In the genomic region with DNA sequence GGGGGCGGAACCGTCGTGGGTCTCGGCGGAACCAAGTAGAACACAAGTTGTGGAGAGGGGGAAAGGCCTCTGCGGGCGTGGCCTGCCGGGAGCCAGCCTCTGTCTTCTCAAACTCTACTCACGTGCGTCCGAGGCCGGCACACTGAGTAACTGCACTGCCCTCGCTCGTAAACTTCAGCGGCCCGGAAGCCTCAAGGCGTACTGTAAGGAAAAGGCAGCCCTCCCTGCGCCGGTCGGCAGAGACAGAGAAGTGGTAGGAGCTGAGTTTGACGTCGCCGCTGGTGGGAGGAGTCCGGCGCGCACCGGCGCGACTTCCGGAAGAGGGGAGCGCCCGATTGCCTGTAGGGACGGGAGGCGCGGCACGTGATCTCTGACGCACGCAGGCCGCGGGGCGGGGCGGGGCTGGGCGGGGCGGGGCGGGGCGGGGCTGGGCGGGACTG, we compare ENCODE assay signal across 1 cellular context.
TF ChIP-seq lines count a peak whose summit lies in the region.

Gene FBXO33, minus strand, starts transcription at position 255 of the 440 bp plus-strand sequence. CDS start 271 bp downstream, outside the sequence.

TF ChIP-seq in HepG2, 621 proteins besides CTCF, POLR2A, EP300 and RAD21 (continued from another document and continues in another):
- TF ChIP-seq CENPBD1 (CRISPR knock-in tag; IDR thresholded peaks at IDR 0.05; ENCODE audit: borderline replicate concordance, low read depth), result no peak
- TF ChIP-seq SOX13 (IDR thresholded peaks at IDR 0.05), result no peak
- peak in 1 of 2 experiments; percentile 57; a peak in 1 of 4 replicates for TF ChIP-seq SOX13 (CRISPR knock-in tag; conservative IDR thresholded peaks at IDR 0.05 in 1 of 2, IDR thresholded peaks at IDR 0.05 in 1 of 2)
- TF ChIP-seq TBP (CRISPR knock-in tag; IDR thresholded peaks at IDR 0.05), result peak; percentile 97; the same call in 1 of the 2 replicates
- TF ChIP-seq, protein P1, sequence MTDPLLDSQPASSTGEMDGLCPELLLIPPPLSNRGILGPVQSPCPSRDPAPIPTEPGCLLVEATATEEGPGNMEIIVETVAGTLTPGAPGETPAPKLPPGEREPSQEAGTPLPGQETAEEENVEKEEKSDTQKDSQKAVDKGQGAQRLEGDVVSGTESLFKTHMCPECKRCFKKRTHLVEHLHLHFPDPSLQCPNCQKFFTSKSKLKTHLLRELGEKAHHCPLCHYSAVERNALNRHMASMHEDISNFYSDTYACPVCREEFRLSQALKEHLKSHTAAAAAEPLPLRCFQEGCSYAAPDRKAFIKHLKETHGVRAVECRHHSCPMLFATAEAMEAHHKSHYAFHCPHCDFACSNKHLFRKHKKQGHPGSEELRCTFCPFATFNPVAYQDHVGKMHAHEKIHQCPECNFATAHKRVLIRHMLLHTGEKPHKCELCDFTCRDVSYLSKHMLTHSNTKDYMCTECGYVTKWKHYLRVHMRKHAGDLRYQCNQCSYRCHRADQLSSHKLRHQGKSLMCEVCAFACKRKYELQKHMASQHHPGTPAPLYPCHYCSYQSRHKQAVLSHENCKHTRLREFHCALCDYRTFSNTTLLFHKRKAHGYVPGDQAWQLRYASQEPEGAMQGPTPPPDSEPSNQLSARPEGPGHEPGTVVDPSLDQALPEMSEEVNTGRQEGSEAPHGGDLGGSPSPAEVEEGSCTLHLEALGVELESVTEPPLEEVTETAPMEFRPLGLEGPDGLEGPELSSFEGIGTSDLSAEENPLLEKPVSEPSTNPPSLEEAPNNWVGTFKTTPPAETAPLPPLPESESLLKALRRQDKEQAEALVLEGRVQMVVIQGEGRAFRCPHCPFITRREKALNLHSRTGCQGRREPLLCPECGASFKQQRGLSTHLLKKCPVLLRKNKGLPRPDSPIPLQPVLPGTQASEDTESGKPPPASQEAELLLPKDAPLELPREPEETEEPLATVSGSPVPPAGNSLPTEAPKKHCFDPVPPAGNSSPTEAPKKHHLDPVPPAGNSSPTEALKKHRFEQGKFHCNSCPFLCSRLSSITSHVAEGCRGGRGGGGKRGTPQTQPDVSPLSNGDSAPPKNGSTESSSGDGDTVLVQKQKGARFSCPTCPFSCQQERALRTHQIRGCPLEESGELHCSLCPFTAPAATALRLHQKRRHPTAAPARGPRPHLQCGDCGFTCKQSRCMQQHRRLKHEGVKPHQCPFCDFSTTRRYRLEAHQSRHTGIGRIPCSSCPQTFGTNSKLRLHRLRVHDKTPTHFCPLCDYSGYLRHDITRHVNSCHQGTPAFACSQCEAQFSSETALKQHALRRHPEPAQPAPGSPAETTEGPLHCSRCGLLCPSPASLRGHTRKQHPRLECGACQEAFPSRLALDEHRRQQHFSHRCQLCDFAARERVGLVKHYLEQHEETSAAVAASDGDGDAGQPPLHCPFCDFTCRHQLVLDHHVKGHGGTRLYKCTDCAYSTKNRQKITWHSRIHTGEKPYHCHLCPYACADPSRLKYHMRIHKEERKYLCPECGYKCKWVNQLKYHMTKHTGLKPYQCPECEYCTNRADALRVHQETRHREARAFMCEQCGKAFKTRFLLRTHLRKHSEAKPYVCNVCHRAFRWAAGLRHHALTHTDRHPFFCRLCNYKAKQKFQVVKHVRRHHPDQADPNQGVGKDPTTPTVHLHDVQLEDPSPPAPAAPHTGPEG (CRISPR knock-in tag; IDR thresholded peaks at IDR 0.05), result 0 out of 2 replicates have a peak, but pooled peaks have one; percentile 73
- TF ChIP-seq ZKSCAN5 (CRISPR knock-in tag; IDR thresholded peaks at IDR 0.05), result no peak
- no peak for TF ChIP-seq GATAD2A (CRISPR knock-in tag; IDR thresholded peaks at IDR 0.05)
- no peak for TF ChIP-seq REST (IDR thresholded peaks at IDR 0.05; ENCODE audit: borderline replicate concordance in 1 of 2, low read depth in 1 of 2, low read length in 2 of 2)
- peak; percentile 89; the same call in 1 of the 2 replicates for TF ChIP-seq ZNF891 (CRISPR knock-in tag; IDR thresholded peaks at IDR 0.05)
- TF ChIP-seq NFE2L1 (CRISPR knock-in tag; IDR thresholded peaks at IDR 0.05; ENCODE audit: borderline replicate concordance), result no peak
- peak; percentile 100; the same call in 1 of the 2 replicates for TF ChIP-seq NONO (IDR thresholded peaks at IDR 0.05)
- TF ChIP-seq NONO (CRISPR knock-in tag; conservative IDR thresholded peaks at IDR 0.05), result peak; percentile 83
- no peak for TF ChIP-seq ATM (IDR thresholded peaks at IDR 0.05; ENCODE audit: borderline replicate concordance)
- TF ChIP-seq RARA (CRISPR knock-in tag; IDR thresholded peaks at IDR 0.05), result peak; percentile 42; the same call in 1 of the 2 replicates
- no peak for TF ChIP-seq ZNF644 (CRISPR knock-in tag; IDR thresholded peaks at IDR 0.05; ENCODE audit: low read depth)
- TF ChIP-seq ZSCAN5A (CRISPR knock-in tag; IDR thresholded peaks at IDR 0.05; ENCODE audit: borderline replicate concordance), result no peak; the same call in 1 of the 2 replicates
- TF ChIP-seq HOXA9 (CRISPR knock-in tag; IDR thresholded peaks at IDR 0.05; ENCODE audit: borderline replicate concordance), result peak; percentile 75
- TF ChIP-seq ZNF781 (CRISPR knock-in tag; IDR thresholded peaks at IDR 0.05; ENCODE audit: borderline replicate concordance, not compliant biosample characterization), result no peak
- TF ChIP-seq ZNF770 (CRISPR knock-in tag; IDR thresholded peaks at IDR 0.05), result no peak
- TF ChIP-seq JDP2 (CRISPR knock-in tag; IDR thresholded peaks at IDR 0.05; ENCODE audit: borderline replicate concordance), result no peak
- TF ChIP-seq BRD4 (CRISPR knock-in tag; IDR thresholded peaks at IDR 0.05), result no peak; the same call in 1 of the 2 replicates
- TF ChIP-seq HIC2 (CRISPR knock-in tag; IDR thresholded peaks at IDR 0.05; ENCODE audit: low read depth), result 0 out of 2 replicates have a peak, but pooled peaks have one; percentile 1
- TF ChIP-seq SOX6 (IDR thresholded peaks at IDR 0.05), result no peak
- no peak for TF ChIP-seq SOX6 (CRISPR knock-in tag; IDR thresholded peaks at IDR 0.05)
- TF ChIP-seq ZNF687 (CRISPR knock-in tag; IDR thresholded peaks at IDR 0.05), result peak; percentile 75; the same call in 1 of the 2 replicates
- TF ChIP-seq, protein P2, sequence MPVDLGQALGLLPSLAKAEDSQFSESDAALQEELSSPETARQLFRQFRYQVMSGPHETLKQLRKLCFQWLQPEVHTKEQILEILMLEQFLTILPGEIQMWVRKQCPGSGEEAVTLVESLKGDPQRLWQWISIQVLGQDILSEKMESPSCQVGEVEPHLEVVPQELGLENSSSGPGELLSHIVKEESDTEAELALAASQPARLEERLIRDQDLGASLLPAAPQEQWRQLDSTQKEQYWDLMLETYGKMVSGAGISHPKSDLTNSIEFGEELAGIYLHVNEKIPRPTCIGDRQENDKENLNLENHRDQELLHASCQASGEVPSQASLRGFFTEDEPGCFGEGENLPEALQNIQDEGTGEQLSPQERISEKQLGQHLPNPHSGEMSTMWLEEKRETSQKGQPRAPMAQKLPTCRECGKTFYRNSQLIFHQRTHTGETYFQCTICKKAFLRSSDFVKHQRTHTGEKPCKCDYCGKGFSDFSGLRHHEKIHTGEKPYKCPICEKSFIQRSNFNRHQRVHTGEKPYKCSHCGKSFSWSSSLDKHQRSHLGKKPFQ (CRISPR knock-in tag; IDR thresholded peaks at IDR 0.05; ENCODE audit: insufficient replicate concordance), result peak; percentile 93
- no peak for TF ChIP-seq ZNF557 (CRISPR knock-in tag; IDR thresholded peaks at IDR 0.05)
- TF ChIP-seq ZSCAN29 (CRISPR knock-in tag; conservative IDR thresholded peaks at IDR 0.05), result no peak
- no peak for TF ChIP-seq IKZF1 (IDR thresholded peaks at IDR 0.05)
- peak; percentile 68 for TF ChIP-seq SP2 (CRISPR knock-in tag; IDR thresholded peaks at IDR 0.05)
- peak; percentile 84 for TF ChIP-seq NRL (CRISPR knock-in tag; IDR thresholded peaks at IDR 0.05; ENCODE audit: borderline replicate concordance)
